In genomic region chr16:69199382-69199781, GRCh38 we compare ENCODE assay signal across 17 cellular contexts. TPM values are rescaled to one million over a fixed set of nuclear protein-coding genes. Genes with fewer than 3 reads are reported as not detected.
DNase-seq lines count a peak whose midpoint lies in the region; ATAC-seq and TF ChIP-seq lines count a peak whose summit lies in the region.
"Had no signal": no experiment of that assay in that cellular context is flagged by ENCODE, and none has a peak within 500 bp of the region (broad histone marks: within the 10 kb centered on the region; RNA-seq: fewer than 3 reads in every experiment).

No MANE protein-coding gene starts in this region.

- POLR2A ChIA-PET in PC-9 (lab: Charles Lee; ENCODE audit: unreplicated experiment), result interaction anchor here (0.8 kb wide), 1 partner anchor 1003 kb away, joined by 10 read pairs; no protein-coding TSS in a partner anchor

- TF ChIP-seq POLR2A in ovary (IDR thresholded peaks at IDR 0.05), result no peak

- H3K36me3 ChIP-seq in PC-9 (ENCODE audit: low read depth) (no peaks in the 10 kb centered on the region), ovary (no peaks in the 10 kb centered on the region)
- H3K36me3 ChIP-seq: colonic mucosa had no signal

- H3K4me1 Mint-ChIP-seq in activated CD4-positive, alpha-beta T cell treated with anti-CD3 and anti-CD28 coated beads, Interleukin-2, amount 10 ng/mL, durations not matched to agents 24 days and 14 days, result peaks cover 8% of the 10 kb centered on the region

- H3K79me2 ChIP-seq in PC-9 (ENCODE audit: low read depth), result peaks cover 52% of the 10 kb centered on the region

- no peaks in the 10 kb centered on the region for H3K27me3 Mint-ChIP-seq in activated CD4-positive, alpha-beta T cell treated with anti-CD3 and anti-CD28 coated beads, Interleukin-2, amount 10 ng/mL, durations not matched to agents 24 days and 14 days
- H3K27me3 Mint-ChIP-seq: activated naive CD8-positive, alpha-beta T cell treated with anti-CD3 and anti-CD28 coated beads, Interleukin-2, amount 50 U/mL, for 24 hours; activated T-cell treated with anti-CD3 and anti-CD28 coated beads, Interleukin-2, amount 50 U/mL, for 24 hours had no signal

- intact Hi-C loops in PC-9 (cut with micrococcal nuclease; ENCODE audit: unreplicated experiment), result loop anchor here (1.0 kb wide), 1 partner anchor 11 kb away; no protein-coding TSS in a partner anchor
- intact Hi-C loops in ovary (cut with DNase I), result no loop called here
- intact Hi-C loops in activated CD4-positive, alpha-beta T cell treated with anti-CD3 and anti-CD28 coated beads, Interleukin-2, amount 10 ng/mL, durations not matched to agents 24 days and 14 days (cut with micrococcal nuclease), result no loop called here

- H3K9me3 Mint-ChIP-seq in activated CD4-positive, alpha-beta T cell treated with anti-CD3 and anti-CD28 coated beads, Interleukin-2, amount 10 ng/mL, durations not matched to agents 24 days and 14 days, result no peaks in the 10 kb centered on the region
- H3K9me3 Mint-ChIP-seq: activated naive CD8-positive, alpha-beta T cell treated with anti-CD3 and anti-CD28 coated beads, Interleukin-2, amount 50 U/mL, for 24 hours; activated T-cell treated with anti-CD3 and anti-CD28 coated beads, Interleukin-2, amount 50 U/mL, for 24 hours; mesothelial cell of epicardium had no signal

- no peak overlapping the region for H3K27ac Mint-ChIP-seq in activated CD4-positive, alpha-beta T cell treated with anti-CD3 and anti-CD28 coated beads, Interleukin-2, amount 10 ng/mL, durations not matched to agents 24 days and 14 days
- H3K27ac Mint-ChIP-seq: activated naive CD8-positive, alpha-beta T cell treated with anti-CD3 and anti-CD28 coated beads, Interleukin-2, amount 50 U/mL, for 24 hours; activated T-cell treated with anti-CD3 and anti-CD28 coated beads, Interleukin-2, amount 50 U/mL, for 24 hours; mesothelial cell of epicardium had no signal

- CTCF ChIA-PET in PC-9 (lab: Charles Lee), result no interaction called here

- BruUV-seq in PC-9 (replicated peaks; lab: Mats Ljungman, UMichigan), result no TSS peak

- H3K4me3 ChIP-seq in PC-9 (no peak overlapping the region; the same call in 1 of the 2 replicates), ovary (no peak overlapping the region)
- H3K4me3 ChIP-seq: colonic mucosa had no signal

- H3K4me3 Mint-ChIP-seq in activated CD4-positive, alpha-beta T cell treated with anti-CD3 and anti-CD28 coated beads, Interleukin-2, amount 10 ng/mL, durations not matched to agents 24 days and 14 days, result no peak overlapping the region
- H3K4me3 Mint-ChIP-seq: activated naive CD8-positive, alpha-beta T cell treated with anti-CD3 and anti-CD28 coated beads, Interleukin-2, amount 50 U/mL, for 24 hours; activated T-cell treated with anti-CD3 and anti-CD28 coated beads, Interleukin-2, amount 50 U/mL, for 24 hours; mesothelial cell of epicardium had no signal

- no peak for TF ChIP-seq CTCF in PC-9 (conservative IDR thresholded peaks at IDR 0.05)
- no peak for TF ChIP-seq CTCF in ovary (IDR thresholded peaks at IDR 0.05)

- H3K9me2 ChIP-seq in PC-9 (ENCODE audit: insufficient read depth), result no peaks in the 10 kb centered on the region

- H3K9me3 ChIP-seq in PC-9 (ENCODE audit: insufficient read depth, low read depth) (no peaks in the 10 kb centered on the region), ovary (no peaks in the 10 kb centered on the region)
- H3K9me3 ChIP-seq: colonic mucosa had no signal

- no peaks in the 10 kb centered on the region for H3K27me3 ChIP-seq in PC-9 (ENCODE audit: insufficient read depth, low read depth)
- H3K27me3 ChIP-seq in ovary, result no peaks in the 10 kb centered on the region
- H3K27me3 ChIP-seq: colonic mucosa had no signal

- ATAC-seq in GM21529 (IDR thresholded peaks at IDR 0.05; ENCODE audit: unreplicated experiment), result no peak
- ATAC-seq in GM21526 (IDR thresholded peaks at IDR 0.05; ENCODE audit: low FRiP score, unreplicated experiment), result no peak
- ATAC-seq: activated naive CD8-positive, alpha-beta T cell treated with anti-CD3 and anti-CD28 coated beads, Interleukin-2, amount 50 U/mL, for 24 hours had no signal

- H3K4me1 ChIP-seq in PC-9 (replicated peaks; ENCODE audit: insufficient read depth), result peaks cover 33% of the 10 kb centered on the region
- peaks cover 16% of the 10 kb centered on the region for H3K4me1 ChIP-seq in ovary (ENCODE audit: insufficient read depth)
- H3K4me1 ChIP-seq: colonic mucosa had no signal

- H3F3A ChIP-seq in PC-9 (ENCODE audit: insufficient read depth, low read depth), result peaks cover 44% of the 10 kb centered on the region

- H2AFZ ChIP-seq in PC-9, result no peak overlapping the region

- 70 to 89% (median 78%) methylated on average over 7 of the region's 7 CpGs for whole genome bisulfite sequencing in ovary, 3 donors

- TF ChIP-seq EP300 in ovary (IDR thresholded peaks at IDR 0.05), result no peak

- peak overlapping the region; percentile 68 for H3K4me2 ChIP-seq in PC-9

- peak; percentile 54 for DNase-seq in GM03348 (ENCODE audit: low spot score)
- DNase-seq in PC-9, result peak; percentile 71 to 95
- peak; percentile 73 for DNase-seq in epithelial cell of prostate (ENCODE audit: low read depth, low spot score)
- peak in 3 of 5 donors; percentile 30 to 76 (median 45) for DNase-seq in ovary
- no peak for DNase-seq in mucosa of gallbladder (ENCODE audit: low spot score)
- no peak for DNase-seq in activated CD4-positive, alpha-beta T cell treated with anti-CD3 and anti-CD28 coated beads, Interleukin-2, amount 10 ng/mL, durations not matched to agents 24 days and 14 days
- DNase-seq: activated CD4-positive, alpha-beta T cell treated with anti-CD3 and anti-CD28 coated beads for 48 hours; activated naive CD8-positive, alpha-beta T cell treated with anti-CD3 and anti-CD28 coated beads, Interleukin-2, amount 50 U/mL, for 24 hours; activated T-cell treated with anti-CD3 and anti-CD28 coated beads, Interleukin-2, amount 50 U/mL, for 24 hours; NCI-H1105 treated with DMSO at 0.1 percent for 48 hours; NCI-H2227 treated with DMSO at 0.1 percent for 48 hours; occipital lobe; RPMI8226 had no signal

- peak overlapping the region; percentile 71 for H3K27ac ChIP-seq in PC-9
- peak overlapping the region; percentile 81 for H3K27ac ChIP-seq in epithelial cell of prostate
- no peak overlapping the region for H3K27ac ChIP-seq in ovary
- H3K27ac ChIP-seq: colonic mucosa had no signal

- H4K20me1 ChIP-seq in PC-9 (ENCODE audit: insufficient read depth), result no peaks in the 10 kb centered on the region

- H3K36me3 Mint-ChIP-seq in activated CD4-positive, alpha-beta T cell treated with anti-CD3 and anti-CD28 coated beads, Interleukin-2, amount 10 ng/mL, durations not matched to agents 24 days and 14 days (ENCODE audit: low read depth), result peaks cover 5% of the 10 kb centered on the region
- H3K36me3 Mint-ChIP-seq: mesothelial cell of epicardium had no signal

RNA-seq across cellular contexts. Expression of gene SNTB2, which starts 12.4 kb away (rescaled TPM):
- total RNA-seq in PC-9 (2021), result 30.3 and 33.8 TPM in 2 replicates
- 10 to 100 TPM; 15.1 to 51.8 (median 38.4) TPM for total RNA-seq in ovary
- polyA plus RNA-seq in ovary, result 10 to 100 TPM in 1 of 2 donors, 1 to 10 TPM in 1; 9.4 to 21.2 TPM
- 43.8 TPM for total RNA-seq in mucosa of gallbladder
- total RNA-seq in activated CD4-positive, alpha-beta T cell treated with anti-CD3 and anti-CD28 coated beads, Interleukin-2, amount 10 ng/mL, durations not matched to agents 24 days and 14 days, result 21.4 and 23.3 TPM in 2 replicates

Comparison
In these comparisons a context has a peak if more than half of its experiments do, and no peak if none do; other contexts are left out.
1. DNase-seq: peak in GM03348 (single experiment), PC-9 (2 of 2), epithelial cell of prostate (single experiment) and ovary (3 of 5); none in mucosa of gallbladder (single experiment) and activated CD4-positive, alpha-beta T cell treated with anti-CD3 and anti-CD28 coated beads, Interleukin-2, amount 10 ng/mL, durations not matched to agents 24 days and 14 days (single experiment).
2. H3K27ac ChIP-seq: peak in PC-9 (single experiment) and epithelial cell of prostate (single experiment); none in ovary (0 of 2).